ENCODE assay signal across 8 cellular contexts in genomic region chr16:50806099-50807062, GRCh38.
DNase-seq lines count a peak whose midpoint lies in the region; ATAC-seq and FAIRE-seq lines count a peak whose summit lies in the region.

No MANE protein-coding gene starts in this region.

- in situ Hi-C loops in Caki2 (cut with HindIII; ENCODE audit: low pct_unique_long_range_greater_than_20kb, low sequenced_read_pairs) = no loop called here

- DNase-seq in Caki2 (ENCODE audit: low read depth) = peak; percentile 79
- peak; percentile 80 for DNase-seq in HTR-8/SVneo (ENCODE audit: insufficient read length, low spot score)
- DNase-seq in NOMO-1 (lab: John Stamatoyannopoulos, UW; ENCODE audit: unreplicated experiment in 2 of 2) = peak; percentile 89 to 93
- DNase-seq in activated CD8-positive, alpha-beta memory T cell treated with anti-CD3 and anti-CD28 coated beads, Interleukin-2, amount 50 U/mL, for 24 hours (ENCODE audit: extremely low read depth) = peak; percentile 67
- peak; percentile 96 for DNase-seq in epidermal melanocyte (ENCODE audit: insufficient read length, low spot score)
- DNase-seq in midbrain (lab: John Stamatoyannopoulos, UW) = peak; percentile 96
- DNase-seq in stimulated activated CD8-positive, alpha-beta memory T cell treated with anti-CD3 and anti-CD28 coated beads, Interleukin-2, amount 100 ng/mL, for 1 hour (ENCODE audit: low read depth in 2 of 2) = peak; percentile 72 to 73

- peak; percentile 42 for FAIRE-seq in HTR-8/SVneo (lab: Jason Lieb, UNC)

- ATAC-seq in GM21390 (IDR thresholded peaks at IDR 0.05; ENCODE audit: unreplicated experiment) = peak; percentile 88

Comparison
In these comparisons a context has a peak if more than half of its experiments do, and no peak if none do; other contexts are left out.
1. Peak in every context shown above with its lines: DNase-seq and ATAC-seq.